ENCODE assay signal across 8 cellular contexts in the genomic region with DNA sequence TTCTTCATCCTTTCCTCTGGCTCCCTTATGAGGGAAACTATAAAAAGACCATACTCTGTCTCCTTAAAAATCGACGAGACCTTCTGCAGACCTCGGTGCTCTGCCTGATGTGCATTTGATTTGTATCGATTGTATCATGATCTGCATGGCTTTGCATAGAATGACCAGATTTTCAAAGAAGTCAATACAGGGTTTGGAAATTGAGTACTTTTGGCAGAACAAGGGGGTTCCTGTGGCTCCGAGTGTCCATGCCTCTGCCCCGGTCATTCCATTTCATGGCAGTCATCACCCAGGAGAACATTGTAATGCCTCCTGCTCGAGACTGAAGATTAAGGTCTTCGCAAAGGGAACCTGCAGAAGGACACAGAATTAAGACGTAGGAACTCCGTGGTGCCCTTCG. TPM values are rescaled to one million over a fixed set of nuclear protein-coding genes. Genes with fewer than 3 reads are reported as not detected.
DNase-seq lines count a peak whose midpoint lies in the region; ATAC-seq and TF ChIP-seq lines count a peak whose summit lies in the region.

No MANE protein-coding gene starts in this region.

- intact Hi-C loops in thyroid gland (cut with DNase I): loop anchor here (10.0 kb wide), 2 partner anchors 96 to 126 kb away; a partner anchor contains a TSS

- no peaks in the 10 kb centered on the region for H3K27me3 ChIP-seq in HAP-1 (ENCODE audit: low read depth)
- H3K27me3 ChIP-seq in layer of hippocampus (ENCODE audit: control insufficient read depth, insufficient read depth, low read length): no peaks in the 10 kb centered on the region
- no peaks in the 10 kb centered on the region for H3K27me3 ChIP-seq in thyroid gland

- peaks cover 20% of the 10 kb centered on the region for H3K4me1 ChIP-seq in HAP-1
- H3K4me1 ChIP-seq in thyroid gland: peaks cover 9 to 39% of the 10 kb centered on the region in 2 donors

- 2% methylated on average over 11 of the region's 11 CpGs for WGBS in thyroid gland, 2 donors

- H3K9me3 ChIP-seq in HAP-1: peaks cover 6% of the 10 kb centered on the region; the same call in 1 of the 2 replicates
- no peaks in the 10 kb centered on the region for H3K9me3 ChIP-seq in thyroid gland

- in situ Hi-C loops in HAP-1 (cut with MboI; ENCODE audit: low sequenced_read_pairs): no loop called here

- H3K4me3 ChIP-seq in HAP-1: peak overlapping the region; percentile 95
- peak overlapping the region; percentile 20 to 85 (median 66) for H3K4me3 ChIP-seq in thyroid gland (replicated peaks in 1 of 3)

- no peak for TF ChIP-seq CTCF in C4-2B (conservative IDR thresholded peaks at IDR 0.05)
- TF ChIP-seq CTCF in thyroid gland (IDR thresholded peaks at IDR 0.05): no peak

- H3K36me3 Mint-ChIP-seq in activated naive CD8-positive, alpha-beta T cell treated with anti-CD3 and anti-CD28 coated beads, Interleukin-2, amount 50 U/mL, for 24 hours (ENCODE audit: low read depth): peaks cover 44% of the 10 kb centered on the region

- ATAC-seq in activated naive CD8-positive, alpha-beta T cell treated with anti-CD3 and anti-CD28 coated beads, Interleukin-2, amount 50 U/mL, for 24 hours: no peak
- no peak for ATAC-seq in HG02884 (IDR thresholded peaks at IDR 0.05; ENCODE audit: unreplicated experiment)

- TF ChIP-seq POLR2A in thyroid gland (IDR thresholded peaks at IDR 0.05): no peak

- peak overlapping the region; percentile 96 for H3K27ac Mint-ChIP-seq in activated naive CD8-positive, alpha-beta T cell treated with anti-CD3 and anti-CD28 coated beads, Interleukin-2, amount 50 U/mL, for 24 hours

- H3K27ac ChIP-seq in C4-2B (peak overlapping the region; percentile 85), layer of hippocampus (ENCODE audit: low read depth, low read length) (peak overlapping the region; percentile 90), thyroid gland (peak overlapping the region in 2 of 3 donors; percentile 82 to 83)

- peak; percentile 14 to 16 for DNase-seq in HAP-1 (ENCODE audit: low spot score in 2 of 2)
- DNase-seq in activated naive CD8-positive, alpha-beta T cell treated with anti-CD3 and anti-CD28 coated beads, Interleukin-2, amount 50 U/mL, for 24 hours: no peak
- no peak for DNase-seq in thyroid gland
- no peak for DNase-seq in activated CD8-positive, alpha-beta memory T cell treated with anti-CD3 and anti-CD28 coated beads, Interleukin-2, amount 50 U/mL, for 4 hours
- no peak for DNase-seq in LoVo (ENCODE audit: low spot score)

- H3K36me3 ChIP-seq in HAP-1 (replicated peaks) (peaks cover 21% of the 10 kb centered on the region), thyroid gland (peaks cover 14 to 20% of the 10 kb centered on the region in 2 donors)

- H3K4me1 Mint-ChIP-seq in activated naive CD8-positive, alpha-beta T cell treated with anti-CD3 and anti-CD28 coated beads, Interleukin-2, amount 50 U/mL, for 24 hours: peaks cover 57% of the 10 kb centered on the region

- H3K4me3 Mint-ChIP-seq in activated naive CD8-positive, alpha-beta T cell treated with anti-CD3 and anti-CD28 coated beads, Interleukin-2, amount 50 U/mL, for 24 hours: peak overlapping the region; percentile 98

- H3K27me3 Mint-ChIP-seq in activated naive CD8-positive, alpha-beta T cell treated with anti-CD3 and anti-CD28 coated beads, Interleukin-2, amount 50 U/mL, for 24 hours: no peaks in the 10 kb centered on the region

- peaks cover 5% of the 10 kb centered on the region for H3K9me3 Mint-ChIP-seq in activated naive CD8-positive, alpha-beta T cell treated with anti-CD3 and anti-CD28 coated beads, Interleukin-2, amount 50 U/mL, for 24 hours

RNA-seq across cellular contexts. Expression of a gene that starts 0.7 kb away (rescaled TPM):
- total RNA-seq in thyroid gland: 10 to 100 TPM; 13.0 to 21.7 (median 17.5) TPM

RNA-seq across cellular contexts. Expression of a gene that starts 4.1 kb away (rescaled TPM):
- total RNA-seq in thyroid gland: 10 to 100 TPM in 2 of 4 donors, 1 to 10 TPM in 2; 6.6 to 50.2 (median 19.6) TPM

RNA-seq across cellular contexts. Expression of a gene that starts 25.6 kb away (rescaled TPM):
- 100 to 1,000 TPM; 147 to 319 (median 220) TPM for total RNA-seq in thyroid gland

RNA-seq across cellular contexts. Expression of a gene that starts 27.1 kb away (rescaled TPM):
- not detected for total RNA-seq in thyroid gland

Comparison
In these comparisons a context has a peak if more than half of its experiments do, and no peak if none do; other contexts are left out.
1. DNase-seq: peak in HAP-1 (2 of 2); none in activated naive CD8-positive, alpha-beta T cell treated with anti-CD3 and anti-CD28 coated beads, Interleukin-2, amount 50 U/mL, for 24 hours (single experiment), thyroid gland (0 of 2), activated CD8-positive, alpha-beta memory T cell treated with anti-CD3 and anti-CD28 coated beads, Interleukin-2, amount 50 U/mL, for 4 hours (single experiment) and LoVo (single experiment).
2. Peak in every context shown above with its lines, with median percentiles within 50 percentile points of each other: H3K27ac ChIP-seq.